ENCODE assay signal across 17 cellular contexts in the genomic region with DNA sequence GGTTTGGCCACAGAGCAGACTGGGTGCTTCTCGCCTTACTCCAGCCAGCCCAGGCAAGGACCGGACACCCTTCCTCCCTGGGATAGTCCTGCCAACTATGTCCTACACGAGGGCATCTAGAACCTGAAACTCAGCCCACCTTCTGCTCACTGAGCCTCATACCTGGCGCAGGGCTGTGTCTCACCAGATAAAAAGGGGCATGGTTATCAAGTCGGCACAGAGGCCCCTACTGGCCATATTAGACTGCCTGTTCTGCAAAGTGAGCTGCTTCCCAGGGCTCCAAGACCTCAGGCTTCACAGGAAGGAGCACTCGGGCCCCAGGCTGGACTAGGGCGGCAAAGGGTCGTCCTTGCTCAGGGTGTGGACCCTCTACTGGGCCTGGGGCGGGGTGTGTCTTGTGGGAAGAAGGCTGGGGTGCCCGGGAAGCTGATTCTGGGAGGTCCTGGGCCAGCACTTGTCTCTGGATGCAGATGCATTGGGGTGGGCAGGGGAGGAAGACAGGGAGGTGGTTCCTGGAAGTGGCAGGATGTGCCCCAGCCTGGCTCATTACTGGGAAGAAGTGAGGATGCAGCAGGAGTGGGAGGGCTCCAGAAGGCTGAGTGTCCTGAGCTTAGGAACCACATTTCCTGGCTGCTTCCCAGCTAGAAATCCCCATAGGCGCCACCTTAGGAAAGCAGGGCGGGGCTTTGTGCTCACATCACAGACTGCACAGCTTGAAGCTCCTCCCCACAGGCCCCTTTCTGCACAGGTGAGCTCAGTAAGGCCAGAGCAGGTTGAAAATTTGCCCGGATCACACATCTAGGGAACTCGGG. TPM values are rescaled to one million over a fixed set of nuclear protein-coding genes. Genes with fewer than 3 reads are reported as not detected.
DNase-seq lines count a peak whose midpoint lies in the region; ATAC-seq, FAIRE-seq and TF ChIP-seq lines count a peak whose summit lies in the region.
"Had no signal": no experiment of that assay in that cellular context is flagged by ENCODE, and none has a peak within 500 bp of the region (broad histone marks: within the 10 kb centered on the region; RNA-seq: fewer than 3 reads in every experiment).

No MANE protein-coding gene starts in this region.

- CTCF ChIA-PET in K562 (lab: Yijun Ruan, JAX; ENCODE audit: low intra/inter-chr PET ratio), result no interaction called here

- TF ChIP-seq CTCF in K562 (IDR thresholded peaks at IDR 0.05 in 2 of 3, conservative IDR thresholded peaks at IDR 0.05 in 1 of 3; ENCODE audit: insufficient read depth in 2 of 3, low read depth in 1 of 3, low read length in 3 of 3) (no peak), mucosa of descending colon (IDR thresholded peaks at IDR 0.05) (no peak), GM13976 (IDR thresholded peaks at IDR 0.05; ENCODE audit: borderline replicate concordance, control extremely low read depth, extremely low read depth, insufficient read depth, missing control alignments) (no peak), psoas muscle (IDR thresholded peaks at IDR 0.05) (no peak)

- H3K27ac ChIP-seq in K562 (ENCODE audit: extremely low read depth, low read depth, low read length), result no peak overlapping the region; the same call in 2 of the 3 replicates
- H3K27ac ChIP-seq in psoas muscle, result no peak overlapping the region
- H3K27ac ChIP-seq: SJCRH30, thoracic aorta had no signal

- POLR2A ChIA-PET in K562 (lab: Yijun Ruan, JAX), result interaction anchor here (0.6 to 2.1 kb wide), 3 partner anchors 9 to 1076 kb away, joined by 3 to 4 read pairs (median 3); no protein-coding TSS in a partner anchor

- H3K4me2 ChIP-seq in K562 (ENCODE audit: insufficient read depth, low read length), result no peak overlapping the region

- under 1% methylated on average over 14 of the region's 14 CpGs for WGBS in K562 (ENCODE audit: insufficient coverage, low coverage, missing lambda C conversion rate)
- WGBS in psoas muscle, 3 donors, result 80 to 85% (median 85%) methylated on average over 14 of the region's 14 CpGs

- no peak overlapping the region for H3K27ac Mint-ChIP-seq in T-helper 2 cell treated with Interferon-gamma antibody and Interleukin-4, amounts not matched to agents 5 μg/mL and 100 μg/mL, for 36 hours
- H3K27ac Mint-ChIP-seq: activated CD4-positive, alpha-beta T cell treated with anti-CD3 and anti-CD28 coated beads, Interleukin-2, amount 10 ng/mL, durations not matched to agents 24 days and 14 days had no signal

- no peak for TF ChIP-seq EP300 in K562 (IDR thresholded peaks at IDR 0.05; ENCODE audit: low read length)

- no peaks in the 10 kb centered on the region for H3K9me3 Mint-ChIP-seq in T-helper 2 cell treated with Interferon-gamma antibody and Interleukin-4, amounts not matched to agents 5 μg/mL and 100 μg/mL, for 36 hours
- H3K9me3 Mint-ChIP-seq: activated CD4-positive, alpha-beta T cell treated with anti-CD3 and anti-CD28 coated beads, Interleukin-2, amount 10 ng/mL, durations not matched to agents 24 days and 14 days; central memory CD8-positive, alpha-beta T cell had no signal

- TF ChIP-seq RAD21 in K562 (CRISPR knock-in tag; conservative IDR thresholded peaks at IDR 0.05 in 1 of 2, IDR thresholded peaks at IDR 0.05 in 1 of 2), result no peak

- H3K9me1 ChIP-seq in K562 (ENCODE audit: control insufficient read depth, insufficient read depth, low read length), result peaks cover 7% of the 10 kb centered on the region

- intact Hi-C loops in K562 (cut with micrococcal nuclease), result no loop called here
- intact Hi-C loops in mucosa of descending colon (cut with DNase I, micrococcal nuclease), result no loop called here
- intact Hi-C loops in psoas muscle (cut with DNase I), result no loop called here

- peaks cover 0 to 13% of the 10 kb centered on the region in 2 experiments; a peak in 1 of 5 replicates for H3K27me3 ChIP-seq in K562 (ENCODE audit: control insufficient read depth in 2 of 2, insufficient read depth in 2 of 2, low read length in 2 of 2)
- no peaks in the 10 kb centered on the region for H3K27me3 ChIP-seq in psoas muscle (ENCODE audit: insufficient read depth in 3 of 3, low read length in 2 of 3)

- H3K4me1 Mint-ChIP-seq in T-helper 2 cell treated with Interferon-gamma antibody and Interleukin-4, amounts not matched to agents 5 μg/mL and 100 μg/mL, for 36 hours (ENCODE audit: low read depth), result no peaks in the 10 kb centered on the region
- H3K4me1 Mint-ChIP-seq: activated CD4-positive, alpha-beta T cell treated with anti-CD3 and anti-CD28 coated beads, Interleukin-2, amount 10 ng/mL, durations not matched to agents 24 days and 14 days had no signal

- H3K9ac ChIP-seq in K562 (ENCODE audit: insufficient read depth in 1 of 2, low read depth in 2 of 2, low read length in 2 of 2), result 0 out of 4 replicates have a peak overlapping the region, but pooled peaks of 1 of the 2 experiments have one; percentile 26

- H3K4me3 Mint-ChIP-seq in T-helper 2 cell treated with Interferon-gamma antibody and Interleukin-4, amounts not matched to agents 5 μg/mL and 100 μg/mL, for 36 hours, result no peak overlapping the region
- H3K4me3 Mint-ChIP-seq: activated CD4-positive, alpha-beta T cell treated with anti-CD3 and anti-CD28 coated beads, Interleukin-2, amount 10 ng/mL, durations not matched to agents 24 days and 14 days; central memory CD8-positive, alpha-beta T cell had no signal

- H3K9me3 ChIP-seq in K562 (replicated peaks; ENCODE audit: control insufficient read depth, insufficient read depth, low read depth, low read length) (no peaks in the 10 kb centered on the region), mucosa of descending colon (no peaks in the 10 kb centered on the region), psoas muscle (no peaks in the 10 kb centered on the region)
- H3K9me3 ChIP-seq: SJCRH30, thoracic aorta had no signal

- no peaks in the 10 kb centered on the region for H3K36me3 ChIP-seq in K562 (ENCODE audit: control insufficient read depth, insufficient read depth, low read length)
- H3K36me3 ChIP-seq in mucosa of descending colon (ENCODE audit: low read depth), result no peaks in the 10 kb centered on the region
- H3K36me3 ChIP-seq in psoas muscle (ENCODE audit: insufficient read depth in 1 of 2, low read depth in 1 of 2), result no peaks in the 10 kb centered on the region
- H3K36me3 ChIP-seq: SJCRH30 had no signal

- 0 out of 2 replicates have a peak, but pooled peaks cover 5% of the 10 kb centered on the region for H4K20me1 ChIP-seq in K562 (replicated peaks; ENCODE audit: control insufficient read depth, insufficient read depth, low read length)

- no peaks in the 10 kb centered on the region for H3K36me3 Mint-ChIP-seq in T-helper 2 cell treated with Interferon-gamma antibody and Interleukin-4, amounts not matched to agents 5 μg/mL and 100 μg/mL, for 36 hours (ENCODE audit: low read depth)

- no peak overlapping the region for H2AFZ ChIP-seq in K562 (ENCODE audit: low read depth, low read length)

- H3K4me1 ChIP-seq in K562 (replicated peaks in 1 of 2; ENCODE audit: control insufficient read depth in 2 of 2, insufficient read depth in 2 of 2, low read length in 2 of 2) (no peaks in the 10 kb centered on the region; a peak in 3 of 5 replicates), mucosa of descending colon (ENCODE audit: low read depth) (no peaks in the 10 kb centered on the region), psoas muscle (no peaks in the 10 kb centered on the region)
- H3K4me1 ChIP-seq: SJCRH30 had no signal

- in situ Hi-C loops in K562 (cut with MboI), result no loop called here
- in situ Hi-C loops in GM13976 (cut with MboI; ENCODE audit: low sequenced_read_pairs, unreplicated experiment), result no loop called here

- no peaks in the 10 kb centered on the region for H3K79me2 ChIP-seq in K562 (ENCODE audit: control insufficient read depth, insufficient read depth, low read length)

- BruUV-seq in K562 (replicated peaks; lab: Mats Ljungman, UMichigan), result no TSS peak

- no peak for TF ChIP-seq POLR2A in K562 (conservative IDR thresholded peaks at IDR 0.05)

- H3K4me3 ChIP-seq in K562 (no peak overlapping the region), mucosa of descending colon (no peak overlapping the region), psoas muscle (no peak overlapping the region)
- H3K4me3 ChIP-seq: SJCRH30, thoracic aorta had no signal

- no peaks in the 10 kb centered on the region for H3K27me3 Mint-ChIP-seq in T-helper 2 cell treated with Interferon-gamma antibody and Interleukin-4, amounts not matched to agents 5 μg/mL and 100 μg/mL, for 36 hours (ENCODE audit: low read depth)
- H3K27me3 Mint-ChIP-seq: activated CD4-positive, alpha-beta T cell treated with anti-CD3 and anti-CD28 coated beads, Interleukin-2, amount 10 ng/mL, durations not matched to agents 24 days and 14 days; central memory CD8-positive, alpha-beta T cell had no signal

- peak; percentile 21 for DNase-seq in DMS53 treated with DMSO at 0.1 percent for 48 hours (lab: John Stamatoyannopoulos, UW; ENCODE audit: unreplicated experiment)
- peak; percentile 17 for DNase-seq in NAMALWA (ENCODE audit: low spot score)
- peak in 3 of 4 experiments; percentile 19 to 37 (median 35) for DNase-seq in K562 (ENCODE audit: extremely low read depth in 1 of 4, low spot score in 3 of 4)
- peak in 1 of 3 donors; percentile 13 for DNase-seq in mucosa of descending colon
- no peak for DNase-seq in GM13976 (ENCODE audit: low spot score)
- no peak for DNase-seq in T-helper 2 cell treated with Interferon-gamma antibody and Interleukin-4, amounts not matched to agents 5 μg/mL and 100 μg/mL, for 36 hours (ENCODE audit: low spot score)
- DNase-seq in psoas muscle, result no peak
- DNase-seq: activated CD4-positive, alpha-beta T cell treated with anti-CD3 and anti-CD28 coated beads, Interleukin-2, amount 10 ng/mL, durations not matched to agents 24 days and 14 days; activated naive CD4-positive, alpha-beta T cell treated with Interleukin-2 at 50 U/mL for 16 hours; GF-D8; KBM-7; kidney glomerular epithelial cell; NCI-H1930; SJCRH30 had no signal

- FAIRE-seq in K562 (lab: Jason Lieb, UNC), result no peak

- ATAC-seq in K562, result peak; percentile 65
- ATAC-seq in mucosa of descending colon, result peak; percentile 26
- ATAC-seq in HG03571 (IDR thresholded peaks at IDR 0.05; ENCODE audit: unreplicated experiment), result no peak
- ATAC-seq in psoas muscle, result no peak

RNA-seq across cellular contexts. Expression of gene EHD3, which starts 19.6 kb away (rescaled TPM):
- 0.14 TPM in 1 of 2 replicates, not detected in the other for total RNA-seq in K562 (2011; cell fraction: chromatin; rRNA removed; ENCODE audit: low replicate concordance)
- total RNA-seq in K562 (2011; cell fraction: nucleolus; rRNA removed), result under 0.01 and 0.13 TPM in 2 replicates
- total RNA-seq in K562 (2011; cell fraction: nucleoplasm; rRNA removed), result 0.07 TPM in 1 of 2 replicates, not detected in the other
- total RNA-seq in K562 (2014; rRNA removed) (under 0.01 and 0.04 TPM in 2 replicates), K562 (2014; rRNA removed; fragmentation: Illumina TruSeq; extraction: Trizol) (0.04 TPM in 1 of 2 replicates, not detected in the other), K562 (2015; rRNA removed; fragmentation: Illumina TruSeq; extraction: Trizol) (0.04 TPM in 1 of 2 replicates, not detected in the other), K562 (2021) (0.11 TPM in 1 of 2 replicates, not detected in the other), mucosa of descending colon (1 to 10 TPM in 2 of 3 donors, under 1 TPM in 1; 0.87 to 4.4 (median 1.9) TPM), psoas muscle (1 to 10 TPM; 1.5 to 2.9 (median 2.0) TPM)
- polyA plus RNA-seq in K562 (2011; rRNA removed) (0.01 and 0.04 TPM in 2 replicates), K562 (2014; fragmentation: Illumina TruSeq; extraction: Trizol) (0.01 TPM in 1 of 2 replicates, not detected in the other), K562 (2014; fragmentation: Nextera tagmentation; extraction: Ambion mirVana) (not detected), K562 (2014; rRNA removed) (0.03 TPM in 1 of 2 replicates, not detected in the other), psoas muscle (1 to 10 TPM in 2 of 3 donors, under 1 TPM in 1; 0.73 to 5.2 (median 1.3) TPM)
- polyA plus RNA-seq in K562 (2011; cell fraction: cytosol; rRNA removed), result 0.01 and 0.10 TPM in 2 replicates
- 0.06 TPM in 1 of 2 replicates, not detected in the other for polyA plus RNA-seq in K562 (2011; cell fraction: nucleus; rRNA removed)
- 0.05 and 0.14 TPM in 2 replicates for polyA plus RNA-seq in K562 (2012)
- polyA minus RNA-seq in K562 (2011; rRNA and poly(A)+ RNA removed), result 0.03 and 0.18 TPM in 2 replicates
- not detected in 2 replicates for polyA minus RNA-seq in K562 (2011; cell fraction: cytosol; rRNA and poly(A)+ RNA removed)
- under 0.01 TPM in 1 of 2 replicates, not detected in the other for polyA minus RNA-seq in K562 (2011; cell fraction: nucleus; rRNA and poly(A)+ RNA removed)
- total RNA-seq: SJCRH30 had no signal

RNA-seq across cellular contexts. Expression of gene CAPN14, which starts 36.2 kb away (rescaled TPM):
- total RNA-seq in K562 (2011; cell fraction: chromatin; rRNA removed; ENCODE audit: low replicate concordance), result not detected in 2 replicates
- not detected in 2 replicates for total RNA-seq in K562 (2011; cell fraction: nucleolus; rRNA removed)
- not detected in 2 replicates for total RNA-seq in K562 (2011; cell fraction: nucleoplasm; rRNA removed)
- total RNA-seq in K562 (2014; rRNA removed) (not detected in 2 replicates), K562 (2014; rRNA removed; fragmentation: Illumina TruSeq; extraction: Trizol) (not detected in 2 replicates), K562 (2015; rRNA removed; fragmentation: Illumina TruSeq; extraction: Trizol) (not detected in 2 replicates), K562 (2021) (not detected in 2 replicates), mucosa of descending colon (under 1 TPM in 2 of 3 donors, not detected in 1; 0.09 to 0.14 TPM), psoas muscle (under 1 TPM in 1 of 4 donors, not detected in 3; 0.13 TPM)
- polyA plus RNA-seq in K562 (2011; rRNA removed) (not detected in 2 replicates), K562 (2014; fragmentation: Illumina TruSeq; extraction: Trizol) (not detected in 2 replicates), K562 (2014; fragmentation: Nextera tagmentation; extraction: Ambion mirVana) (not detected), K562 (2014; rRNA removed) (not detected in 2 replicates), psoas muscle (under 1 TPM; 0.01 to 0.04 (median 0.03) TPM)
- polyA plus RNA-seq in K562 (2011; cell fraction: cytosol; rRNA removed), result not detected in 2 replicates
- polyA plus RNA-seq in K562 (2011; cell fraction: nucleus; rRNA removed), result not detected in 2 replicates
- polyA plus RNA-seq in K562 (2012), result not detected in 2 replicates
- polyA minus RNA-seq in K562 (2011; rRNA and poly(A)+ RNA removed), result not detected in 2 replicates
- polyA minus RNA-seq in K562 (2011; cell fraction: cytosol; rRNA and poly(A)+ RNA removed), result not detected in 2 replicates
- not detected in 2 replicates for polyA minus RNA-seq in K562 (2011; cell fraction: nucleus; rRNA and poly(A)+ RNA removed)
- total RNA-seq: SJCRH30 had no signal

Comparison
In these comparisons a context has a peak if more than half of its experiments do, and no peak if none do; other contexts are left out.
1. DNase-seq: peak in DMS53 treated with DMSO at 0.1 percent for 48 hours (single experiment), NAMALWA (single experiment) and K562 (3 of 4); none in GM13976 (single experiment), T-helper 2 cell treated with Interferon-gamma antibody and Interleukin-4, amounts not matched to agents 5 μg/mL and 100 μg/mL, for 36 hours (single experiment) and psoas muscle (0 of 2).
2. ATAC-seq: peak in K562 (single experiment) and mucosa of descending colon (single experiment); none in HG03571 (single experiment) and psoas muscle (0 of 4).